In genomic region chr12:121673013-121673441, GRCh38 we compare ENCODE assay signal across 8 cellular contexts. TPM values are rescaled to one million over a fixed set of nuclear protein-coding genes. Genes with fewer than 3 reads are reported as not detected.
DNase-seq lines count a peak whose midpoint lies in the region; ATAC-seq and TF ChIP-seq lines count a peak whose summit lies in the region.

No MANE protein-coding gene starts in this region.

- peak overlapping the region; percentile 94 for H3K4me2 ChIP-seq in PC-9

- H3K36me3 ChIP-seq in PC-9 (ENCODE audit: low read depth) (no peaks in the 10 kb centered on the region), esophagus squamous epithelium (no peaks in the 10 kb centered on the region), psoas muscle (ENCODE audit: insufficient read depth in 1 of 2, low read depth in 1 of 2) (no peaks in the 10 kb centered on the region)

- CTCF ChIA-PET in PC-9 (lab: Charles Lee) = no interaction called here

- POLR2A ChIA-PET in PC-9 (lab: Charles Lee; ENCODE audit: unreplicated experiment) = interaction anchor here (0.7 kb wide), 1 partner anchor 1143 kb away, joined by 5 read pairs; no protein-coding TSS in a partner anchor

- H4K20me1 ChIP-seq in PC-9 (ENCODE audit: insufficient read depth) = no peaks in the 10 kb centered on the region

- no peak for TF ChIP-seq POLR2A in esophagus squamous epithelium (IDR thresholded peaks at IDR 0.05)

- H3K4me3 ChIP-seq in PC-9 (peak overlapping the region; percentile 74), esophagus squamous epithelium (peak overlapping the region; percentile 33 to 65 (median 50)), psoas muscle (peak overlapping the region; percentile 61)

- intact Hi-C loops in PC-9 (cut with micrococcal nuclease; ENCODE audit: unreplicated experiment) = loop anchor here (2.0 kb wide), 1 partner anchor 46 kb away; the partner anchor contains the start of gene ORAI1
- intact Hi-C loops in esophagus squamous epithelium (cut with DNase I) = loop anchor here (10.0 kb wide), 1 partner anchor 48 kb away; the partner anchor contains the start of gene ORAI1
- intact Hi-C loops in psoas muscle (cut with DNase I) = loop anchor here in 1 of 2 donors (5.0 kb wide), 1 partner anchor 46 kb away; the partner anchor contains the start of gene ORAI1

- H3K9me3 ChIP-seq in PC-9 (ENCODE audit: insufficient read depth, low read depth) (no peaks in the 10 kb centered on the region), esophagus squamous epithelium (no peaks in the 10 kb centered on the region), psoas muscle (no peaks in the 10 kb centered on the region)

- no peaks in the 10 kb centered on the region for H3K9me2 ChIP-seq in PC-9 (ENCODE audit: insufficient read depth)

- H3K79me2 ChIP-seq in PC-9 (ENCODE audit: low read depth) = no peaks in the 10 kb centered on the region

- H3K4me1 ChIP-seq in PC-9 (replicated peaks; ENCODE audit: insufficient read depth) = peaks cover 42% of the 10 kb centered on the region
- H3K4me1 ChIP-seq in esophagus squamous epithelium = peaks cover 7 to 47% (median 10%) of the 10 kb centered on the region in 3 donors
- peaks cover 4% of the 10 kb centered on the region for H3K4me1 ChIP-seq in psoas muscle

- TF ChIP-seq CTCF in PC-9 (conservative IDR thresholded peaks at IDR 0.05) = no peak
- no peak for TF ChIP-seq CTCF in esophagus squamous epithelium (IDR thresholded peaks at IDR 0.05)
- no peak for TF ChIP-seq CTCF in psoas muscle (IDR thresholded peaks at IDR 0.05)
- no peak for TF ChIP-seq CTCF in GM20000 (IDR thresholded peaks at IDR 0.05; ENCODE audit: extremely low read depth, missing control alignments)

- DNase-seq in NCI-H1694 (lab: John Stamatoyannopoulos, UW) (peak; percentile 44), NCI-H1694 treated with DMSO at 0.1 percent for 48 hours (lab: John Stamatoyannopoulos, UW) (no peak), PC-9 (peak; percentile 46 to 66), esophagus squamous epithelium (lab: John Stamatoyannopoulos, UW) (no peak), psoas muscle (peak in 1 of 2 donors; percentile 41), midbrain (lab: John Stamatoyannopoulos, UW) (no peak), GM20000 (ENCODE audit: low spot score) (no peak)

- H2AFZ ChIP-seq in PC-9 = peak overlapping the region; percentile 96

- no TSS peak for BruUV-seq in PC-9 (replicated peaks; lab: Mats Ljungman, UMichigan)

- peak; percentile 44 to 74 (median 48) for ATAC-seq in psoas muscle
- ATAC-seq in HG02759 (IDR thresholded peaks at IDR 0.05; ENCODE audit: unreplicated experiment) = no peak

- 26 to 41% methylated on average over 6 to 11 of the region's 12 CpGs for WGBS in esophagus squamous epithelium, 2 donors
- 29 to 35% (median 35%) methylated on average over 12 of the region's 12 CpGs for WGBS in psoas muscle, 3 donors

- H3F3A ChIP-seq in PC-9 (ENCODE audit: insufficient read depth, low read depth) = peaks cover 24% of the 10 kb centered on the region

- H3K27me3 ChIP-seq in PC-9 (ENCODE audit: insufficient read depth, low read depth) (no peaks in the 10 kb centered on the region), esophagus squamous epithelium (no peaks in the 10 kb centered on the region), psoas muscle (ENCODE audit: insufficient read depth in 3 of 3, low read length in 2 of 3) (no peaks in the 10 kb centered on the region)

- H3K27ac ChIP-seq in PC-9 (peak overlapping the region; percentile 83), esophagus squamous epithelium (peak overlapping the region; percentile 51 to 77 (median 72)), psoas muscle (no peak overlapping the region)

RNA-seq across cellular contexts. Expression of gene MORN3, which starts 3.6 kb away (rescaled TPM):
- total RNA-seq in PC-9 (2021) (1.8 and 2.9 TPM in 2 replicates), esophagus squamous epithelium (under 1 TPM in 2 of 4 donors, not detected in 2; 0.09 to 0.13 TPM), psoas muscle (not detected)
- polyA plus RNA-seq in psoas muscle = under 1 TPM in 2 of 3 donors, not detected in 1; under 0.01 to 0.12 TPM

RNA-seq across cellular contexts. Expression of gene TMEM120B, which starts 39.5 kb away (rescaled TPM):
- total RNA-seq in PC-9 (2021) = 10.3 and 12.4 TPM in 2 replicates
- total RNA-seq in esophagus squamous epithelium = 1 to 10 TPM; 2.7 to 5.2 (median 4.5) TPM
- total RNA-seq in psoas muscle = 10 to 100 TPM; 11.4 to 21.2 (median 15.5) TPM
- 10 to 100 TPM; 11.0 to 29.7 (median 12.7) TPM for polyA plus RNA-seq in psoas muscle

RNA-seq across cellular contexts. Expression of gene ORAI1, which starts 46.7 kb away (rescaled TPM):
- total RNA-seq in PC-9 (2021) (25.6 and 28.1 TPM in 2 replicates), esophagus squamous epithelium (1 to 10 TPM; 4.4 to 7.9 (median 7.0) TPM), psoas muscle (10 to 100 TPM; 17.9 to 34.2 (median 30.2) TPM)
- 10 to 100 TPM; 23.2 to 75.5 (median 26.0) TPM for polyA plus RNA-seq in psoas muscle

Comparison
In these comparisons a context has a peak if more than half of its experiments do, and no peak if none do; other contexts are left out.
1. DNase-seq: peak in NCI-H1694 (single experiment) and PC-9 (2 of 2); none in NCI-H1694 treated with DMSO at 0.1 percent for 48 hours (single experiment), esophagus squamous epithelium (single experiment), midbrain (single experiment) and GM20000 (single experiment).
2. Peak in every context shown above with its lines, with median percentiles within 50 percentile points of each other: H3K4me3 ChIP-seq.